13 cellular contexts compared by ENCODE assay signal in the genomic region with DNA sequence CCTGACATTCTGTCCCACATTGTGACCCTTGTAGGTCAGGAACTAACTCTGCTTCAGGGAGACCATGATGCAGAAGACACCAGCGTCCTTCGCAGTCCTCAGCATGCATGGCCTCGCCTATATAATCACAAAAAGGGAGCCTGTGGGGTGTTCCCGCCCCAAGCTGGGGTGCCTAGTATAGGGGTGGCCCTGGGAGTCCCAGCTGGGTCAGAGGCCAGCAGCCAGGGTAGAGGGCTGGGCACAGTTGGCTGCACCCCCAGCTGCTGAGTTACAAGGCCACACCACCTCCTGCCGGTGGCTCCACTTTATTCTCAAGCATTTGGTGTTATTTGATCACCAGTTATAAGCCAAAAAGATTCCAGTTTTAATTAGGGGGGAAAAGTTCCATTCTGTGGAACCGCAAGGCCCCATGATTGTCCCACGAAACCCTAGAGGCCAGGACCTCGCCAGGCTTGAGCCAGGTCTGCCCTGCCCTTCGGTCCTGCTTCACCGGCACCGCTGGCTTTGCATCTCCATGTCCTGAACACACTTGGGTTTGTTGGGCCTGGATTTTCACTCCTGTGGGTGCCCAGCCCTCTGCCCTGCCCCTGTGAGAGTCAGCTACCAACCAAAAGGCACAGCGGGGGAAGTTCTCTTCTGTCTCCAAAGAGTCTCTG. TPM values are rescaled to one million over a fixed set of nuclear protein-coding genes. Genes with fewer than 3 reads are reported as not detected.
DNase-seq lines count a peak whose midpoint lies in the region; ATAC-seq and TF ChIP-seq lines count a peak whose summit lies in the region.
"Had no signal": no experiment of that assay in that cellular context is flagged by ENCODE, and none has a peak within 500 bp of the region (broad histone marks: within the 10 kb centered on the region; RNA-seq: fewer than 3 reads in every experiment).

No MANE protein-coding gene starts in this region.

- peaks cover 6% of the 10 kb centered on the region for H3K4me1 ChIP-seq in NT2/D1 (ENCODE audit: insufficient read depth, insufficient read length)

- H3K4me3 ChIP-seq in NT2/D1 (ENCODE audit: insufficient read length, low read depth) (no peak overlapping the region), epithelial cell of esophagus (ENCODE audit: low read length) (no peak overlapping the region)
- H3K4me3 ChIP-seq: SJSA1 had no signal

- no peak for ATAC-seq in sciatic nerve
- no peak for ATAC-seq in HG03280 (IDR thresholded peaks at IDR 0.05; ENCODE audit: unreplicated experiment)

- intact Hi-C loops in sciatic nerve (cut with DNase I), result no loop called here

- H3K27me3 ChIP-seq in NT2/D1 (ENCODE audit: insufficient read depth, insufficient read length), result no peaks in the 10 kb centered on the region
- H3K27me3 ChIP-seq: SJSA1 had no signal

- DNase-seq in ELF-1 (ENCODE audit: low read depth, low spot score), result peak; percentile 1
- no peak for DNase-seq in NT2/D1 (ENCODE audit: low read depth, low spot score)
- no peak for DNase-seq in epithelial cell of esophagus (ENCODE audit: low read depth)
- peak; percentile 54 for DNase-seq in sciatic nerve (ENCODE audit: low spot score)
- DNase-seq in NCI-H1694 treated with DMSO at 0.1 percent for 48 hours (lab: John Stamatoyannopoulos, UW), result no peak
- DNase-seq in GDM1 (lab: John Stamatoyannopoulos, UW), result no peak
- DNase-seq: activated CD4-positive, alpha-beta T cell treated with anti-CD3 and anti-CD28 coated beads, Interleukin-2, amount 50 U/mL, for 1 hour; erythroblast; HCEC 1CT; mesenchymal stem cell; NCI-H2107 had no signal

- H3K36me3 ChIP-seq in NT2/D1 (ENCODE audit: insufficient read depth, insufficient read length, low read length), result peaks cover 10% of the 10 kb centered on the region

- H3K9ac ChIP-seq in NT2/D1 (ENCODE audit: insufficient read length, low read depth), result peak overlapping the region; percentile 1

- no peaks in the 10 kb centered on the region for H3K9me3 ChIP-seq in NT2/D1 (ENCODE audit: insufficient read depth, low read length)
- H3K9me3 ChIP-seq: SJSA1 had no signal

- peak; percentile 2 for TF ChIP-seq CTCF in epithelial cell of esophagus (IDR thresholded peaks at IDR 0.05; ENCODE audit: insufficient read depth, low read depth, low read length, missing control alignments)

RNA-seq across cellular contexts. Expression of a gene that starts 15.0 kb away (rescaled TPM):
- 6.2 TPM for total RNA-seq in sciatic nerve

RNA-seq across cellular contexts. Expression of a gene that starts 15.0 kb away (rescaled TPM):
- total RNA-seq in sciatic nerve, result 22.9 TPM

Comparison
In these comparisons a context has a peak if more than half of its experiments do, and no peak if none do; other contexts are left out.
1. DNase-seq: peak in ELF-1 (single experiment) and sciatic nerve (single experiment); none in NT2/D1 (single experiment), epithelial cell of esophagus (single experiment), NCI-H1694 treated with DMSO at 0.1 percent for 48 hours (single experiment) and GDM1 (single experiment).